Comparison of ENCODE assay signal across 20 cellular contexts in genomic region chr20:16707674-16708073, GRCh38. TPM values are rescaled to one million over a fixed set of nuclear protein-coding genes. Genes with fewer than 3 reads are reported as not detected.
A peak's percentile ranks its signal among the peaks of the same experiment; 100 is the strongest.
DNase-seq lines count a peak whose midpoint lies in the region; ATAC-seq and TF ChIP-seq lines count a peak whose summit lies in the region.
"Had no signal": no experiment of that assay in that cellular context is flagged by ENCODE, and none has a peak within 500 bp of the region (broad histone marks: within the 10 kb centered on the region; RNA-seq: fewer than 3 reads in every experiment).

No MANE protein-coding gene starts in this region.

- CTCF ChIA-PET in activated CD4-positive, alpha-beta T cell treated with anti-CD3 and anti-CD28 coated beads for 36 hours (lab: Charles Lee): interaction anchor here (0.6 kb wide), 1 partner anchor 10 kb away, joined by 3 read pairs; no protein-coding TSS in a partner anchor

- POLR2A ChIA-PET in activated CD4-positive, alpha-beta T cell treated with anti-CD3 and anti-CD28 coated beads for 36 hours (lab: Charles Lee): no interaction called here

- H3K4me3 Mint-ChIP-seq in activated CD4-positive, alpha-beta T cell treated with anti-CD3 and anti-CD28 coated beads for 36 hours: no peak overlapping the region
- H3K4me3 Mint-ChIP-seq: CD8-positive, alpha-beta T cell; type B pancreatic cell had no signal

- H3K27me3 ChIP-seq in uterus (no peaks in the 10 kb centered on the region), tibial artery (no peaks in the 10 kb centered on the region)

- peak; percentile 83 for ATAC-seq in activated CD4-positive, alpha-beta T cell treated with anti-CD3 and anti-CD28 coated beads for 36 hours
- ATAC-seq in HG02610 (IDR thresholded peaks at IDR 0.05; ENCODE audit: unreplicated experiment) (peak; percentile 57), HG03575 (IDR thresholded peaks at IDR 0.05; ENCODE audit: extremely low read depth, insufficient number of reproducible peaks, low FRiP score, unreplicated experiment) (peak; percentile 45), esophagus mucosa (peak; percentile 67)
- ATAC-seq: CD8-positive, alpha-beta T cell had no signal

- H3K9me3 ChIP-seq in uterus (no peaks in the 10 kb centered on the region), tibial artery (no peaks in the 10 kb centered on the region)

- peak; percentile 14 for DNase-seq in activated CD4-positive, alpha-beta T cell treated with anti-CD3 and anti-CD28 coated beads for 36 hours
- DNase-seq in activated CD4-positive, alpha-beta T cell treated with anti-CD3 and anti-CD28 coated beads, Interleukin-2, amount 50 U/mL, for 1 hour: no peak
- DNase-seq in uterus: no peak
- DNase-seq in effector CD8-positive, alpha-beta T cell (lab: John Stamatoyannopoulos, UW): no peak
- DNase-seq in tibial artery: no peak
- DNase-seq: activated CD4-positive, alpha-beta T cell treated with anti-CD3 and anti-CD28 coated beads for 1 hour; activated T-cell treated with anti-CD3 and anti-CD28 coated beads, Interleukin-2, amount 50 U/mL, for 48 hours; aorta; CD8-positive, alpha-beta T cell; KBM-7; NK-92 treated with Interleukin-12 subunit alpha and Interleukin-12 subunit beta, amount 100 ng/mL, for 24 hours; posterior cingulate gyrus; stimulated activated CD4-positive, alpha-beta T cell treated with anti-CD3 and anti-CD28 coated beads, Interleukin-12 subunit alpha, Interleukin-12 subunit beta, amount 100 ng/mL, for 4 hours had no signal

- no peak for TF ChIP-seq CTCF in uterus (IDR thresholded peaks at IDR 0.05)
- TF ChIP-seq CTCF in tibial artery (IDR thresholded peaks at IDR 0.05): no peak

- H3K4me1 Mint-ChIP-seq in activated CD4-positive, alpha-beta T cell treated with anti-CD3 and anti-CD28 coated beads for 36 hours: peaks cover 31% of the 10 kb centered on the region

- H3K4me1 ChIP-seq in uterus: no peaks in the 10 kb centered on the region
- no peaks in the 10 kb centered on the region for H3K4me1 ChIP-seq in tibial artery

- no peaks in the 10 kb centered on the region for H3K9me3 Mint-ChIP-seq in activated CD4-positive, alpha-beta T cell treated with anti-CD3 and anti-CD28 coated beads for 36 hours (ENCODE audit: low read depth)
- H3K9me3 Mint-ChIP-seq: CD8-positive, alpha-beta T cell had no signal

- H3K36me3 Mint-ChIP-seq in activated CD4-positive, alpha-beta T cell treated with anti-CD3 and anti-CD28 coated beads for 36 hours (ENCODE audit: low read depth): no peaks in the 10 kb centered on the region
- H3K36me3 Mint-ChIP-seq: CD8-positive, alpha-beta T cell; type B pancreatic cell had no signal

- intact Hi-C loops in activated CD4-positive, alpha-beta T cell treated with anti-CD3 and anti-CD28 coated beads for 36 hours (cut with DNase I, micrococcal nuclease): no loop called here
- intact Hi-C loops in uterus (cut with DNase I; ENCODE audit: low total_unique reads): no loop called here
- intact Hi-C loops in tibial artery (cut with DNase I; ENCODE audit: low total_unique reads): no loop called here

- H3K36me3 ChIP-seq in uterus (no peaks in the 10 kb centered on the region), tibial artery (no peaks in the 10 kb centered on the region)

- TF ChIP-seq POLR2A in uterus (IDR thresholded peaks at IDR 0.05): no peak

- no peak overlapping the region for H3K27ac Mint-ChIP-seq in activated CD4-positive, alpha-beta T cell treated with anti-CD3 and anti-CD28 coated beads for 36 hours
- H3K27ac Mint-ChIP-seq: CD8-positive, alpha-beta T cell; type B pancreatic cell had no signal

- H3K27me3 Mint-ChIP-seq in activated CD4-positive, alpha-beta T cell treated with anti-CD3 and anti-CD28 coated beads for 36 hours: no peaks in the 10 kb centered on the region

- no peak overlapping the region for H3K27ac ChIP-seq in uterus
- H3K27ac ChIP-seq in tibial artery: no peak overlapping the region

- H3K4me3 ChIP-seq in uterus: no peak overlapping the region
- H3K4me3 ChIP-seq in tibial artery: no peak overlapping the region

RNA-seq across cellular contexts. Expression of gene SNRPB2, which starts 22.2 kb away (rescaled TPM):
- total RNA-seq in activated CD4-positive, alpha-beta T cell treated with anti-CD3 and anti-CD28 coated beads for 36 hours: 100 to 1,000 TPM; 122 to 129 TPM
- total RNA-seq in esophagus mucosa: 27.3 TPM
- 10 to 100 TPM in 3 of 4 donors, 1 to 10 TPM in 1; 8.2 to 59.5 (median 36.4) TPM for total RNA-seq in uterus

RNA-seq across cellular contexts. Expression of gene OTOR, which starts 40.5 kb away (rescaled TPM):
- total RNA-seq in activated CD4-positive, alpha-beta T cell treated with anti-CD3 and anti-CD28 coated beads for 36 hours: not detected
- total RNA-seq in esophagus mucosa: not detected
- total RNA-seq in uterus: not detected
- total RNA-seq: A172; aorta; CD8-positive, alpha-beta T cell; fibroblast of villous mesenchyme; H4 had no signal
